1 cellular context compared by ENCODE assay signal in the genomic region with DNA sequence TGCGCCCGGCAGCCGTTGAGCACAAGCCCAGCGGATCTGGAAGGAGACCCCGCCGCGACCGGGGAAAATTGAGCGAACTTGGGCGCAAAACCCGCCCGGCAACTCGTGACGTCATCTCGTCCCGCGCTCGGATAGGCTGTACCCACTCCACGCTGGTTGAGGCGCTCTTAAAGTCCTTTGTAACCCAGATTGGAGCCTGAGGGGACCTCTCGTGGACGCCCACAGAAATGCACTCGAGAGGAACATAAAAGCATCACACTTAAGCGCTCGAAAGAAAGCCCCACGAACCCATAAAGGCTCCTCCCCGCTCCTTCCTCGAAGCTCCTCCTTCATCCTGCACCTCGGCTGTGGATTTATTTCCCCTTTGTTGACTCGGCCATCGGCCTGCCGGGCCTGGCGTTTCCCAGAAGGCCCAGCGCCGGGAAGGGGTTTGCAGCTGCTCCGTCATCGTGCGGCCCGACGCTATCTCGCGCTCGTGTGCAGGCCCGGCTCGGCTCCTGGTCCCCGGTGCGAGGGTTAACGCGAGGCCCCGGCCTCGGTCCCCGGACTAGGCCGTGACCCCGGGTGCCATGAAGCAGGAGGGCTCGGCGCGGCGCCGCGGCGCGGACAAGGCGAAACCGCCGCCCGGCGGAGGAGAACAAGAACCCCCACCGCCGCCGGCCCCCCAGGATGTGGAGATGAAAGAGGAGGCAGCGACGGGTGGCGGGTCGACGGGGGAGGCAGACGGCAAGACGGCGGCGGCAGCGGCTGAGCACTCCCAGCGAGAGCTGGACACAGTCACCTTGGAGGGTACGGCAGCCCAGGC.
A peak's percentile ranks its signal among the peaks of the same experiment; 100 is the strongest.
TF ChIP-seq lines count a peak whose summit lies in the region.

A gene (plus strand): TSS at position 406 of the 805 bp plus-strand sequence. CDS start 164 bp downstream, at position 570.

TF ChIP-seq in GM12878, 131 proteins besides CTCF, POLR2A, EP300 and RAD21 (continued from another document):
- TF ChIP-seq, protein P1, sequence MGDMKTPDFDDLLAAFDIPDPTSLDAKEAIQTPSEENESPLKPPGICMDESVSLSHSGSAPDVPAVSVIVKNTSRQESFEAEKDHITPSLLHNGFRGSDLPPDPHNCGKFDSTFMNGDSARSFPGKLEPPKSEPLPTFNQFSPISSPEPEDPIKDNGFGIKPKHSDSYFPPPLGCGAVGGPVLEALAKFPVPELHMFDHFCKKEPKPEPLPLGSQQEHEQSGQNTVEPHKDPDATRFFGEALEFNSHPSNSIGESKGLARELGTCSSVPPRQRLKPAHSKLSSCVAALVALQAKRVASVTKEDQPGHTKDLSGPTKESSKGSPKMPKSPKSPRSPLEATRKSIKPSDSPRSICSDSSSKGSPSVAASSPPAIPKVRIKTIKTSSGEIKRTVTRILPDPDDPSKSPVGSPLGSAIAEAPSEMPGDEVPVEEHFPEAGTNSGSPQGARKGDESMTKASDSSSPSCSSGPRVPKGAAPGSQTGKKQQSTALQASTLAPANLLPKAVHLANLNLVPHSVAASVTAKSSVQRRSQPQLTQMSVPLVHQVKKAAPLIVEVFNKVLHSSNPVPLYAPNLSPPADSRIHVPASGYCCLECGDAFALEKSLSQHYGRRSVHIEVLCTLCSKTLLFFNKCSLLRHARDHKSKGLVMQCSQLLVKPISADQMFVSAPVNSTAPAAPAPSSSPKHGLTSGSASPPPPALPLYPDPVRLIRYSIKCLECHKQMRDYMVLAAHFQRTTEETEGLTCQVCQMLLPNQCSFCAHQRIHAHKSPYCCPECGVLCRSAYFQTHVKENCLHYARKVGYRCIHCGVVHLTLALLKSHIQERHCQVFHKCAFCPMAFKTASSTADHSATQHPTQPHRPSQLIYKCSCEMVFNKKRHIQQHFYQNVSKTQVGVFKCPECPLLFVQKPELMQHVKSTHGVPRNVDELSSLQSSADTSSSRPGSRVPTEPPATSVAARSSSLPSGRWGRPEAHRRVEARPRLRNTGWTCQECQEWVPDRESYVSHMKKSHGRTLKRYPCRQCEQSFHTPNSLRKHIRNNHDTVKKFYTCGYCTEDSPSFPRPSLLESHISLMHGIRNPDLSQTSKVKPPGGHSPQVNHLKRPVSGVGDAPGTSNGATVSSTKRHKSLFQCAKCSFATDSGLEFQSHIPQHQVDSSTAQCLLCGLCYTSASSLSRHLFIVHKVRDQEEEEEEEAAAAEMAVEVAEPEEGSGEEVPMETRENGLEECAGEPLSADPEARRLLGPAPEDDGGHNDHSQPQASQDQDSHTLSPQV (IDR thresholded peaks at IDR 0.05), result no peak
- TF ChIP-seq, protein P2, sequence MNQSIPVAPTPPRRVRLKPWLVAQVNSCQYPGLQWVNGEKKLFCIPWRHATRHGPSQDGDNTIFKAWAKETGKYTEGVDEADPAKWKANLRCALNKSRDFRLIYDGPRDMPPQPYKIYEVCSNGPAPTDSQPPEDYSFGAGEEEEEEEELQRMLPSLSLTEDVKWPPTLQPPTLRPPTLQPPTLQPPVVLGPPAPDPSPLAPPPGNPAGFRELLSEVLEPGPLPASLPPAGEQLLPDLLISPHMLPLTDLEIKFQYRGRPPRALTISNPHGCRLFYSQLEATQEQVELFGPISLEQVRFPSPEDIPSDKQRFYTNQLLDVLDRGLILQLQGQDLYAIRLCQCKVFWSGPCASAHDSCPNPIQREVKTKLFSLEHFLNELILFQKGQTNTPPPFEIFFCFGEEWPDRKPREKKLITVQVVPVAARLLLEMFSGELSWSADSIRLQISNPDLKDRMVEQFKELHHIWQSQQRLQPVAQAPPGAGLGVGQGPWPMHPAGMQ (IDR thresholded peaks at IDR 0.05; ENCODE audit: borderline replicate concordance), result no peak
- TF ChIP-seq KLF5 (IDR thresholded peaks at IDR 0.05; ENCODE audit: partially characterized antibody), result peak; percentile 58
- peak; percentile 81 for TF ChIP-seq POLR2AphosphoS5 (IDR thresholded peaks at IDR 0.05; ENCODE audit: low read length)
- TF ChIP-seq, protein P3, sequence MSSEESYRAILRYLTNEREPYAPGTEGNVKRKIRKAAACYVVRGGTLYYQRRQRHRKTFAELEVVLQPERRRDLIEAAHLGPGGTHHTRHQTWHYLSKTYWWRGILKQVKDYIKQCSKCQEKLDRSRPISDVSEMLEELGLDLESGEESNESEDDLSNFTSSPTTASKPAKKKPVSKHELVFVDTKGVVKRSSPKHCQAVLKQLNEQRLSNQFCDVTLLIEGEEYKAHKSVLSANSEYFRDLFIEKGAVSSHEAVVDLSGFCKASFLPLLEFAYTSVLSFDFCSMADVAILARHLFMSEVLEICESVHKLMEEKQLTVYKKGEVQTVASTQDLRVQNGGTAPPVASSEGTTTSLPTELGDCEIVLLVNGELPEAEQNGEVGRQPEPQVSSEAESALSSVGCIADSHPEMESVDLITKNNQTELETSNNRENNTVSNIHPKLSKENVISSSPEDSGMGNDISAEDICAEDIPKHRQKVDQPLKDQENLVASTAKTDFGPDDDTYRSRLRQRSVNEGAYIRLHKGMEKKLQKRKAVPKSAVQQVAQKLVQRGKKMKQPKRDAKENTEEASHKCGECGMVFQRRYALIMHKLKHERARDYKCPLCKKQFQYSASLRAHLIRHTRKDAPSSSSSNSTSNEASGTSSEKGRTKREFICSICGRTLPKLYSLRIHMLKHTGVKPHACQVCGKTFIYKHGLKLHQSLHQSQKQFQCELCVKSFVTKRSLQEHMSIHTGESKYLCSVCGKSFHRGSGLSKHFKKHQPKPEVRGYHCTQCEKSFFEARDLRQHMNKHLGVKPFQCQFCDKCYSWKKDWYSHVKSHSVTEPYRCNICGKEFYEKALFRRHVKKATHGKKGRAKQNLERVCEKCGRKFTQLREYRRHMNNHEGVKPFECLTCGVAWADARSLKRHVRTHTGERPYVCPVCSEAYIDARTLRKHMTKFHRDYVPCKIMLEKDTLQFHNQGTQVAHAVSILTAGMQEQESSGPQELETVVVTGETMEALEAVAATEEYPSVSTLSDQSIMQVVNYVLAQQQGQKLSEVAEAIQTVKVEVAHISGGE (CRISPR knock-in tag; IDR thresholded peaks at IDR 0.05), result no peak
- TF ChIP-seq, protein P4, sequence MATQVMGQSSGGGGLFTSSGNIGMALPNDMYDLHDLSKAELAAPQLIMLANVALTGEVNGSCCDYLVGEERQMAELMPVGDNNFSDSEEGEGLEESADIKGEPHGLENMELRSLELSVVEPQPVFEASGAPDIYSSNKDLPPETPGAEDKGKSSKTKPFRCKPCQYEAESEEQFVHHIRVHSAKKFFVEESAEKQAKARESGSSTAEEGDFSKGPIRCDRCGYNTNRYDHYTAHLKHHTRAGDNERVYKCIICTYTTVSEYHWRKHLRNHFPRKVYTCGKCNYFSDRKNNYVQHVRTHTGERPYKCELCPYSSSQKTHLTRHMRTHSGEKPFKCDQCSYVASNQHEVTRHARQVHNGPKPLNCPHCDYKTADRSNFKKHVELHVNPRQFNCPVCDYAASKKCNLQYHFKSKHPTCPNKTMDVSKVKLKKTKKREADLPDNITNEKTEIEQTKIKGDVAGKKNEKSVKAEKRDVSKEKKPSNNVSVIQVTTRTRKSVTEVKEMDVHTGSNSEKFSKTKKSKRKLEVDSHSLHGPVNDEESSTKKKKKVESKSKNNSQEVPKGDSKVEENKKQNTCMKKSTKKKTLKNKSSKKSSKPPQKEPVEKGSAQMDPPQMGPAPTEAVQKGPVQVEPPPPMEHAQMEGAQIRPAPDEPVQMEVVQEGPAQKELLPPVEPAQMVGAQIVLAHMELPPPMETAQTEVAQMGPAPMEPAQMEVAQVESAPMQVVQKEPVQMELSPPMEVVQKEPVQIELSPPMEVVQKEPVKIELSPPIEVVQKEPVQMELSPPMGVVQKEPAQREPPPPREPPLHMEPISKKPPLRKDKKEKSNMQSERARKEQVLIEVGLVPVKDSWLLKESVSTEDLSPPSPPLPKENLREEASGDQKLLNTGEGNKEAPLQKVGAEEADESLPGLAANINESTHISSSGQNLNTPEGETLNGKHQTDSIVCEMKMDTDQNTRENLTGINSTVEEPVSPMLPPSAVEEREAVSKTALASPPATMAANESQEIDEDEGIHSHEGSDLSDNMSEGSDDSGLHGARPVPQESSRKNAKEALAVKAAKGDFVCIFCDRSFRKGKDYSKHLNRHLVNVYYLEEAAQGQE (IDR thresholded peaks at IDR 0.05; ENCODE audit: low read depth, low read length), result no peak
